17 cellular contexts compared by ENCODE assay signal in genomic region chr10:129713659-129714265, GRCh38.
DNase-seq lines count a peak whose midpoint lies in the region; ATAC-seq and TF ChIP-seq lines count a peak whose summit lies in the region.
"Had no signal": no experiment of that assay in that cellular context is flagged by ENCODE, and none has a peak within 500 bp of the region (broad histone marks: within the 10 kb centered on the region; RNA-seq: fewer than 3 reads in every experiment).

No MANE protein-coding gene starts in this region.

- DNase-seq in right atrium auricular region (ENCODE audit: low spot score) (peak; percentile 28), Right ventricle myocardium inferior (ENCODE audit: missing footprints) (no peak), islet precursor cell (peak; percentile 25), neuronal stem cell (ENCODE audit: low spot score) (no peak), MCF 10A (ENCODE audit: unreplicated experiment) (no peak)
- DNase-seq in activated T-helper 2 cell treated with anti-CD3 and anti-CD28 coated beads, Interferon-gamma antibody, Interleukin-2, Interleukin-4, amounts not matched to agents 10 μg/mL and 5 μg/mL and 100 μg/mL, durations not matched to agents 14 hours and 24 hours and 36 hours (ENCODE audit: low spot score): no peak
- DNase-seq: CD4-positive, alpha-beta memory T cell; DMS153; DND-41; GDM1; GOT3; HCEC 1CT; HFFc6 had no signal

- no peak overlapping the region for H3K9ac ChIP-seq in neuronal stem cell (ENCODE audit: low read depth, low read length, poor library complexity)

- H3K36me3 Mint-ChIP-seq in activated T-helper 2 cell treated with anti-CD3 and anti-CD28 coated beads, Interferon-gamma antibody, Interleukin-2, Interleukin-4, amounts not matched to agents 10 μg/mL and 5 μg/mL and 100 μg/mL, durations not matched to agents 14 hours and 24 hours and 36 hours (ENCODE audit: low read depth): no peaks in the 10 kb centered on the region
- peaks cover 6% of the 10 kb centered on the region for H3K36me3 Mint-ChIP-seq in MCF 10A (ENCODE audit: insufficient read depth, unreplicated experiment)

- POLR2A ChIA-PET in MCF 10A (lab: Yijun Ruan, JAX): interaction anchor here (0.5 kb wide), 1 partner anchor 527 kb away, joined by 3 read pairs; no protein-coding TSS in a partner anchor

- H2AK5ac ChIP-seq in neuronal stem cell (ENCODE audit: low read depth, low read length): peak overlapping the region; percentile 48

- H3K4me1 Mint-ChIP-seq in activated T-helper 2 cell treated with anti-CD3 and anti-CD28 coated beads, Interferon-gamma antibody, Interleukin-2, Interleukin-4, amounts not matched to agents 10 μg/mL and 5 μg/mL and 100 μg/mL, durations not matched to agents 14 hours and 24 hours and 36 hours (ENCODE audit: low read depth): no peaks in the 10 kb centered on the region
- H3K4me1 Mint-ChIP-seq in MCF 10A (ENCODE audit: insufficient read depth, unreplicated experiment): no peaks in the 10 kb centered on the region
- H3K4me1 Mint-ChIP-seq: B cell; CD4-positive, alpha-beta memory T cell had no signal

- H2AFZ ChIP-seq in neuronal stem cell (ENCODE audit: low read length): no peak overlapping the region

- WGBS in neuronal stem cell (ENCODE audit: extremely low coverage in 2 of 2, insufficient read length in 2 of 2, insufficient replicate concordance in 1 of 2), 2 donors: no CpG with 5 or more reads among the region's 14 CpGs

- TF ChIP-seq CTCF in right atrium auricular region (IDR thresholded peaks at IDR 0.05) (no peak), MCF 10A (IDR thresholded peaks at IDR 0.05; ENCODE audit: unreplicated experiment) (no peak)

- intact Hi-C loops in Right ventricle myocardium inferior (cut with DNase I) (no loop called here), MCF 10A (cut with micrococcal nuclease) (no loop called here)
- intact Hi-C loops in activated T-helper 2 cell treated with anti-CD3 and anti-CD28 coated beads, Interferon-gamma antibody, Interleukin-2, Interleukin-4, amounts not matched to agents 10 μg/mL and 5 μg/mL and 100 μg/mL, durations not matched to agents 14 hours and 24 hours and 36 hours (cut with micrococcal nuclease): no loop called here

- H3K4ac ChIP-seq in neuronal stem cell (ENCODE audit: low read length): no peak overlapping the region

- H3K27ac ChIP-seq in right atrium auricular region (no peak overlapping the region), neuronal stem cell (replicated peaks; ENCODE audit: low read length) (no peak overlapping the region)
- H3K27ac ChIP-seq: C4-2B had no signal

- H2BK12ac ChIP-seq in neuronal stem cell (ENCODE audit: low read length): no peak overlapping the region

- H3K27me3 ChIP-seq in right atrium auricular region: no peaks in the 10 kb centered on the region
- no peaks in the 10 kb centered on the region for H3K27me3 ChIP-seq in neuronal stem cell (ENCODE audit: control insufficient read depth in 3 of 3, insufficient read depth in 3 of 3, low read depth in 1 of 3, low read length in 3 of 3)

- no peaks in the 10 kb centered on the region for H3K27me3 Mint-ChIP-seq in activated T-helper 2 cell treated with anti-CD3 and anti-CD28 coated beads, Interferon-gamma antibody, Interleukin-2, Interleukin-4, amounts not matched to agents 10 μg/mL and 5 μg/mL and 100 μg/mL, durations not matched to agents 14 hours and 24 hours and 36 hours (ENCODE audit: low read depth)
- H3K27me3 Mint-ChIP-seq in MCF 10A (ENCODE audit: insufficient read depth, unreplicated experiment): no peaks in the 10 kb centered on the region
- H3K27me3 Mint-ChIP-seq: B cell; CD4-positive, alpha-beta memory T cell had no signal

- no peak overlapping the region for H2BK15ac ChIP-seq in neuronal stem cell (ENCODE audit: low read length)

- no peak overlapping the region for H3K4me2 ChIP-seq in neuronal stem cell (ENCODE audit: insufficient read depth, low read length, poor library complexity, severe bottlenecking)

- CTCF ChIA-PET in MCF 10A (lab: Yijun Ruan, JAX): interaction anchor here (0.6 to 0.7 kb wide), 3 partner anchors 151 to 1450 kb away, joined by 3 read pairs; no protein-coding TSS in a partner anchor

- H3K18ac ChIP-seq in neuronal stem cell (ENCODE audit: low read length): peak overlapping the region; percentile 72

- H4K91ac ChIP-seq in neuronal stem cell (ENCODE audit: low read depth, low read length, poor library complexity): no peak overlapping the region

- no peak overlapping the region for H3K14ac ChIP-seq in neuronal stem cell (ENCODE audit: low read length)

- H4K8ac ChIP-seq in neuronal stem cell (ENCODE audit: low read depth, low read length): no peak overlapping the region

- H3K4me3 ChIP-seq in right atrium auricular region (no peak overlapping the region), neuronal stem cell (ENCODE audit: low read length in 2 of 2) (no peak overlapping the region)

- H2BK120ac ChIP-seq in neuronal stem cell (ENCODE audit: low read depth, low read length): no peak overlapping the region

- BruUV-seq in MCF 10A (replicated peaks; lab: Mats Ljungman, UMichigan): no TSS peak

- ATAC-seq in Right ventricle myocardium inferior (no peak), GM21423 (IDR thresholded peaks at IDR 0.05; ENCODE audit: unreplicated experiment) (no peak)
- ATAC-seq: HepG2 had no signal

- H3K4me1 ChIP-seq in right atrium auricular region: no peaks in the 10 kb centered on the region
- H3K4me1 ChIP-seq in neuronal stem cell (ENCODE audit: control insufficient read depth in 2 of 2, insufficient read depth in 1 of 2, low read depth in 1 of 2, low read length in 2 of 2): peaks cover 0 to 7% of the 10 kb centered on the region in 2 donors

- no peaks in the 10 kb centered on the region for H3K9me3 ChIP-seq in right atrium auricular region
- H3K9me3 ChIP-seq in neuronal stem cell (replicated peaks in 1 of 2; ENCODE audit: control insufficient read depth in 2 of 2, insufficient read depth in 1 of 2, low read depth in 1 of 2, low read length in 2 of 2): no peaks in the 10 kb centered on the region

- H3K27ac Mint-ChIP-seq in activated T-helper 2 cell treated with anti-CD3 and anti-CD28 coated beads, Interferon-gamma antibody, Interleukin-2, Interleukin-4, amounts not matched to agents 10 μg/mL and 5 μg/mL and 100 μg/mL, durations not matched to agents 14 hours and 24 hours and 36 hours: no peak overlapping the region
- no peak overlapping the region for H3K27ac Mint-ChIP-seq in MCF 10A (ENCODE audit: low read depth, unreplicated experiment)
- H3K27ac Mint-ChIP-seq: B cell, HFFc6 had no signal

- no peaks in the 10 kb centered on the region for H3K9me3 Mint-ChIP-seq in activated T-helper 2 cell treated with anti-CD3 and anti-CD28 coated beads, Interferon-gamma antibody, Interleukin-2, Interleukin-4, amounts not matched to agents 10 μg/mL and 5 μg/mL and 100 μg/mL, durations not matched to agents 14 hours and 24 hours and 36 hours
- H3K9me3 Mint-ChIP-seq in MCF 10A (ENCODE audit: unreplicated experiment): no peaks in the 10 kb centered on the region

- no peaks in the 10 kb centered on the region for H3K79me1 ChIP-seq in neuronal stem cell (ENCODE audit: low read depth, low read length)

- no peak overlapping the region for H3K4me3 Mint-ChIP-seq in activated T-helper 2 cell treated with anti-CD3 and anti-CD28 coated beads, Interferon-gamma antibody, Interleukin-2, Interleukin-4, amounts not matched to agents 10 μg/mL and 5 μg/mL and 100 μg/mL, durations not matched to agents 14 hours and 24 hours and 36 hours (ENCODE audit: low read depth)
- no peak overlapping the region for H3K4me3 Mint-ChIP-seq in MCF 10A (ENCODE audit: unreplicated experiment)
- H3K4me3 Mint-ChIP-seq: B cell; CD4-positive, alpha-beta memory T cell; HFFc6 had no signal

- no peak overlapping the region for H2BK5ac ChIP-seq in neuronal stem cell (ENCODE audit: low read length)

- peak overlapping the region; percentile 59 for H3K23ac ChIP-seq in neuronal stem cell (ENCODE audit: low read depth, low read length, poor library complexity)

- H3K36me3 ChIP-seq in right atrium auricular region (no peaks in the 10 kb centered on the region), neuronal stem cell (replicated peaks in 1 of 2; ENCODE audit: control insufficient read depth in 2 of 2, insufficient read depth in 2 of 2, low read length in 2 of 2) (no peaks in the 10 kb centered on the region)

Comparison
In these comparisons a context has a peak if more than half of its experiments do, and no peak if none do; other contexts are left out.
1. DNase-seq: peak in right atrium auricular region (single experiment) and islet precursor cell (single experiment); none in Right ventricle myocardium inferior (single experiment), neuronal stem cell (single experiment), activated T-helper 2 cell treated with anti-CD3 and anti-CD28 coated beads, Interferon-gamma antibody, Interleukin-2, Interleukin-4, amounts not matched to agents 10 μg/mL and 5 μg/mL and 100 μg/mL, durations not matched to agents 14 hours and 24 hours and 36 hours (single experiment) and MCF 10A (single experiment).